Comparison of ENCODE assay signal across 29 cellular contexts in the genomic region with DNA sequence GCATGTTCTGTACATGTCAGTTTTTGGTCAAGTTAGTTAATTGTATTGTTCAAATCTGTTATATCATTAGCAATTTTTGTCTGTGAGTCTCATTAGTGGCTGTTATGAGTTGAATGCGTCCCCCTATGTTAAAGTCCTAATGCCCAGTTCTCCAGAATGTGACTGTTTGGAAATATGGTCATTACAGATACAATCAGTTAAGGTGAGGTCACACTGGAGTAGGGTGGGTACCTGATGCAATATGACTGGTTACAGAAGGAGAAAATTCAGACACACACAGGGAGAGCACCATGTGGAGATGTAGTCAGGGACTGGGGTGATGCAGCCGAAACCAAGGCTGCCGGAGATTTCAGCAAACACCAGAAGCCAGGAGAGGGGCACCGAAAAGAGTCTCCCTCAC.
"Had no signal": no experiment of that assay in that cellular context is flagged by ENCODE, and none has a peak within 500 bp of the region (broad histone marks: within the 10 kb centered on the region; RNA-seq: fewer than 3 reads in every experiment).

No MANE protein-coding gene starts in this region.

- H3K27me3 ChIP-seq: esophagus squamous epithelium, heart right ventricle, left lung, ovary, sigmoid colon, stomach, testis, tibial artery, upper lobe of left lung had no signal

- H3K4me3 Mint-ChIP-seq: natural killer cell; stimulated activated effector memory CD8-positive, alpha-beta T cell treated with anti-CD3 and anti-CD28 coated beads, Interleukin-12 subunit alpha, Interleukin-12 subunit beta, amount 100 ng/mL, for 72 hours had no signal

- FAIRE-seq: endothelial cell of umbilical vein, islet of Langerhans, urothelium cell line had no signal

- H3K36me3 Mint-ChIP-seq: natural killer cell had no signal

- H3K36me3 ChIP-seq: ovary, sigmoid colon had no signal

- H3K27ac ChIP-seq: coronary artery, heart right ventricle, left lung, ovary, psoas muscle, sigmoid colon, stomach, testis, tibial artery, upper lobe of left lung had no signal

- H3K4me3 ChIP-seq: coronary artery, heart right ventricle, left lung, ovary, psoas muscle, sigmoid colon, stomach, testis, tibial artery, upper lobe of left lung had no signal

- H3K9me3 ChIP-seq: esophagus squamous epithelium, heart right ventricle, left lung, ovary, psoas muscle, sigmoid colon, stomach, testis, tibial artery, upper lobe of left lung had no signal

- H3K9me3 Mint-ChIP-seq: natural killer cell; stimulated activated effector memory CD8-positive, alpha-beta T cell treated with anti-CD3 and anti-CD28 coated beads, Interleukin-12 subunit alpha, Interleukin-12 subunit beta, amount 100 ng/mL, for 72 hours had no signal

- ATAC-seq: heart right ventricle; left cardiac atrium; left lung; natural killer cell; psoas muscle; right cardiac atrium; stimulated activated effector memory CD8-positive, alpha-beta T cell treated with anti-CD3 and anti-CD28 coated beads, Interleukin-12 subunit alpha, Interleukin-12 subunit beta, amount 100 ng/mL, for 72 hours had no signal

- H3K4me1 ChIP-seq: left lung, psoas muscle, sigmoid colon, testis, tibial artery had no signal

- DNase-seq: dermis blood vessel endothelial cell; effector memory CD4-positive, alpha-beta T cell; esophagus squamous epithelium; foreskin melanocyte; glutamatergic neuron; heart right ventricle; hippocampal formation; left cardiac atrium; left lung; mammary epithelial cell; natural killer cell; occipital lobe; ovary; posterior cingulate gyrus; psoas muscle; right cardiac atrium; sigmoid colon; stimulated activated CD4-positive, alpha-beta T cell treated with anti-CD3 and anti-CD28 coated beads, Interleukin-2, amount 100 ng/mL, for 24 hours; stimulated activated CD4-positive, alpha-beta T cell treated with anti-CD3 and anti-CD28 coated beads, Interleukin-4, amount 100 ng/mL, for 24 hours; stimulated activated naive CD4-positive, alpha-beta T cell treated with Interleukin-2 at 50 U/mL for 16 hours; stomach; testis; tibial artery; upper lobe of left lung had no signal
